ENCODE assay signal across 13 cellular contexts in genomic region chr1:72000809-72001208, GRCh38.
DNase-seq lines count a peak whose midpoint lies in the region; ATAC-seq and TF ChIP-seq lines count a peak whose summit lies in the region.
"Had no signal": no experiment of that assay in that cellular context is flagged by ENCODE, and none has a peak within 500 bp of the region (broad histone marks: within the 10 kb centered on the region; RNA-seq: fewer than 3 reads in every experiment).

No MANE protein-coding gene starts in this region.

- H3K27ac ChIP-seq in VCaP = peak overlapping the region; percentile 80
- H3K27ac ChIP-seq: lower lobe of right lung, psoas muscle had no signal

- DNase-seq in EH (ENCODE audit: low read depth) (peak; percentile 11), LHCN-M2 (ENCODE audit: low read depth) (peak; percentile 14), iPS-NIHi11 (ENCODE audit: low spot score) (peak; percentile 4), NCI-H128 (lab: John Stamatoyannopoulos, UW; ENCODE audit: unreplicated experiment) (no peak), germinal center (ENCODE audit: low spot score) (no peak)
- DNase-seq: activated CD8-positive, alpha-beta memory T cell treated with anti-CD3 and anti-CD28 coated beads, Interleukin-2, amount 50 U/mL, for 4 hours; CD8-positive, alpha-beta memory T cell; lower lobe of right lung; psoas muscle; substantia nigra had no signal

- TF ChIP-seq CTCF in VCaP (conservative IDR thresholded peaks at IDR 0.05) = no peak

- ATAC-seq in HG02870 (IDR thresholded peaks at IDR 0.05; ENCODE audit: unreplicated experiment) (no peak), HG03439 (IDR thresholded peaks at IDR 0.05; ENCODE audit: unreplicated experiment) (no peak)
- ATAC-seq: lower lobe of right lung, psoas muscle had no signal

Comparison
In these comparisons a context has a peak if more than half of its experiments do, and no peak if none do; other contexts are left out.
1. DNase-seq: peak in EH (single experiment), LHCN-M2 (single experiment) and iPS-NIHi11 (single experiment); none in NCI-H128 (single experiment) and germinal center (single experiment).